Comparison of ENCODE assay signal across 14 cellular contexts in the genomic region with DNA sequence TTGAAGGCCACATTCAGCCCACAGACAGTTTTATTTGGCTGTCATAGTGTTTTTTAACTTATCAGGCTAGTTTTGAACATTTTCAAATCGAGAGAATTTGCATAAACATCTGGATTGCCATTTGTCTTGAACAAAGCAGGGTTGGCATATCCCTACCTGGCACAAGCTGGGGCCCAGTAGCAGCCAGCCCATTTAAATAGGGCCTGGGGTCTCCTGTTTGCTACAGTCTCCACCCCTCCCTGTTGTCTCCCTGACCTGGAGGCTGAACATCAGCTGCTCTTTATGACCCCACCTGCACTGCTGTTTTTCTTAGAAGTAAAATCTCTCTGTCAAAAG. TPM values are rescaled to one million over a fixed set of nuclear protein-coding genes. Genes with fewer than 3 reads are reported as not detected.
DNase-seq lines count a peak whose midpoint lies in the region; ATAC-seq and TF ChIP-seq lines count a peak whose summit lies in the region.
"Had no signal": no experiment of that assay in that cellular context is flagged by ENCODE, and none has a peak within 500 bp of the region (broad histone marks: within the 10 kb centered on the region; RNA-seq: fewer than 3 reads in every experiment).

No MANE protein-coding gene starts in this region.

- peak overlapping the region; percentile 77 to 94 (median 90) for H3K27ac Mint-ChIP-seq in CD4-positive, alpha-beta memory T cell
- H3K27ac Mint-ChIP-seq in activated B cell treated with CpG ODN at 0.5 μM for 24 hours (peak overlapping the region; percentile 88), naive B cell (peak overlapping the region; percentile 36 to 94 (median 76))
- H3K27ac Mint-ChIP-seq: brain; dendritic cell treated with granulocyte-macrophage colony-stimulating factor and Interleukin-4, amounts not matched to agents 40 ng/mL and 50 ng/mL, for 4 days; neural progenitor cell had no signal

- peaks cover 16% of the 10 kb centered on the region for H3K4me1 ChIP-seq in CD4-positive, alpha-beta memory T cell (ENCODE audit: insufficient read depth, low read length)
- H3K4me1 ChIP-seq: neural progenitor cell had no signal

- POLR2A ChIA-PET in CD4-positive, alpha-beta memory T cell (lab: Charles Lee; ENCODE audit: partially characterized antibody), result interaction anchor here (1.0 to 1.8 kb wide), 2 partner anchors 10 to 126 kb away, joined by 3 to 6 read pairs; partner anchors contain the start of genes ADNP and BCAS4
- POLR2A ChIA-PET in activated B cell treated with CpG ODN at 0.5 μM for 24 hours (lab: Charles Lee), result interaction anchor here (0.5 to 1.0 kb wide), 5 partner anchors 12 to 974 kb away, joined by 3 to 5 read pairs (median 3); no protein-coding TSS in a partner anchor

- H3K27me3 Mint-ChIP-seq in CD4-positive, alpha-beta memory T cell, result no peaks in the 10 kb centered on the region
- H3K27me3 Mint-ChIP-seq in activated B cell treated with CpG ODN at 0.5 μM for 24 hours (no peaks in the 10 kb centered on the region), naive B cell (no peaks in the 10 kb centered on the region)
- H3K27me3 Mint-ChIP-seq: brain had no signal

- TF ChIP-seq CTCF in GM12865 (IDR thresholded peaks at IDR 0.05; ENCODE audit: insufficient read depth, low read depth, low read length, missing control alignments), result no peak
- TF ChIP-seq CTCF in activated B cell treated with CpG ODN at 0.5 μM for 24 hours (IDR thresholded peaks at IDR 0.05), result no peak

- no peak overlapping the region for H3K4me3 ChIP-seq in CD4-positive, alpha-beta memory T cell (ENCODE audit: low read length in 2 of 2)
- H3K4me3 ChIP-seq in GM12865 (ENCODE audit: low read depth, low read length), result peak overlapping the region; percentile 40
- no peak overlapping the region for H3K4me3 ChIP-seq in MG63
- H3K4me3 ChIP-seq: neural progenitor cell had no signal

- H3K4me1 Mint-ChIP-seq in CD4-positive, alpha-beta memory T cell, result peaks cover 11 to 24% (median 17%) of the 10 kb centered on the region in 4 donors
- H3K4me1 Mint-ChIP-seq in activated B cell treated with CpG ODN at 0.5 μM for 24 hours, result peaks cover 75% of the 10 kb centered on the region
- H3K4me1 Mint-ChIP-seq in naive B cell, result peaks cover 41 to 75% (median 65%) of the 10 kb centered on the region in 3 donors
- H3K4me1 Mint-ChIP-seq: brain, neural progenitor cell had no signal

- peak overlapping the region; percentile 45 for H3K27ac ChIP-seq in CD4-positive, alpha-beta memory T cell (ENCODE audit: low read depth, low read length)
- H3K27ac ChIP-seq: neural progenitor cell had no signal

- intact Hi-C loops in CD4-positive, alpha-beta memory T cell (cut with micrococcal nuclease), result no loop called here
- intact Hi-C loops in activated B cell treated with CpG ODN at 0.5 μM for 24 hours (cut with micrococcal nuclease), result no loop called here

- no peaks in the 10 kb centered on the region for H3K9me3 Mint-ChIP-seq in CD4-positive, alpha-beta memory T cell
- H3K9me3 Mint-ChIP-seq in activated B cell treated with CpG ODN at 0.5 μM for 24 hours, result peaks cover 2% of the 10 kb centered on the region
- H3K9me3 Mint-ChIP-seq in naive B cell, result peaks cover 0 to 10% (median 8%) of the 10 kb centered on the region in 7 donors
- H3K9me3 Mint-ChIP-seq: dendritic cell treated with granulocyte-macrophage colony-stimulating factor and Interleukin-4, amounts not matched to agents 40 ng/mL and 50 ng/mL, for 4 days; neural progenitor cell had no signal

- no peak for DNase-seq in CD4-positive, alpha-beta memory T cell
- DNase-seq in GM12865 (ENCODE audit: low read depth) (no peak), activated B cell treated with CpG ODN at 0.5 μM for 24 hours (no peak), naive B cell (no peak), iPS-NIHi7 (ENCODE audit: extremely low spot score) (no peak), DMS53 treated with DMSO at 0.1 percent for 48 hours (lab: John Stamatoyannopoulos, UW; ENCODE audit: unreplicated experiment) (no peak), MG63 (no peak)
- DNase-seq: activated CD4-positive, CD25-positive, alpha-beta regulatory T cell treated with anti-CD3 and anti-CD28 coated beads, Interleukin-2, amount 50 U/mL, for 72 hours; HCEC 1CT; NCI-H69 had no signal

- no peaks in the 10 kb centered on the region for H3K36me3 Mint-ChIP-seq in CD4-positive, alpha-beta memory T cell
- H3K36me3 Mint-ChIP-seq in activated B cell treated with CpG ODN at 0.5 μM for 24 hours (ENCODE audit: low read depth) (peaks cover 24% of the 10 kb centered on the region), naive B cell (peaks cover 0 to 7% of the 10 kb centered on the region in 2 donors)
- H3K36me3 Mint-ChIP-seq: CD14-positive monocyte had no signal

- H3K9me3 ChIP-seq in CD4-positive, alpha-beta memory T cell (ENCODE audit: control insufficient read depth in 1 of 2, low read length in 2 of 2), result no peaks in the 10 kb centered on the region
- no peaks in the 10 kb centered on the region for H3K9me3 ChIP-seq in MG63

- no peaks in the 10 kb centered on the region for H3K36me3 ChIP-seq in CD4-positive, alpha-beta memory T cell (ENCODE audit: insufficient read depth, low read length)
- no peaks in the 10 kb centered on the region for H3K36me3 ChIP-seq in MG63
- H3K36me3 ChIP-seq: neural progenitor cell had no signal

- ATAC-seq in activated B cell treated with CpG ODN at 0.5 μM for 24 hours (ENCODE audit: low read depth) (peak; percentile 19), naive B cell (ENCODE audit: low read depth in 2 of 2) (peak; percentile 5 to 28)

- peak overlapping the region in 6 of 8 donors; percentile 29 to 74 (median 62) for H3K4me3 Mint-ChIP-seq in CD4-positive, alpha-beta memory T cell
- H3K4me3 Mint-ChIP-seq in activated B cell treated with CpG ODN at 0.5 μM for 24 hours (peak overlapping the region; percentile 65), naive B cell (peak overlapping the region in 7 of 8 donors; percentile 47 to 88 (median 76))
- H3K4me3 Mint-ChIP-seq: brain; CD14-positive monocyte; dendritic cell treated with granulocyte-macrophage colony-stimulating factor and Interleukin-4, amounts not matched to agents 40 ng/mL and 50 ng/mL, for 4 days; neural progenitor cell had no signal

- H3K27me3 ChIP-seq in CD4-positive, alpha-beta memory T cell (ENCODE audit: insufficient read depth, low read length), result no peaks in the 10 kb centered on the region
- no peaks in the 10 kb centered on the region for H3K27me3 ChIP-seq in MG63
- H3K27me3 ChIP-seq: neural progenitor cell had no signal

- CTCF ChIA-PET in CD4-positive, alpha-beta memory T cell (lab: Charles Lee; ENCODE audit: partially characterized antibody), result interaction anchor here (1.3 to 1.7 kb wide), 2 partner anchors 11 to 15 kb away, joined by 3 to 9 read pairs; partner anchors contain the start of gene BCAS4
- CTCF ChIA-PET in activated B cell treated with CpG ODN at 0.5 μM for 24 hours (lab: Charles Lee), result interaction anchor here (1.1 kb wide), 1 partner anchor 11 kb away, joined by 6 read pairs; no protein-coding TSS in a partner anchor

RNA-seq across cellular contexts. Expression of gene BCAS4, which starts 10.5 kb away (rescaled TPM):
- 10 to 100 TPM; 17.6 to 17.8 TPM for total RNA-seq in CD4-positive, alpha-beta memory T cell
- polyA plus RNA-seq in CD4-positive, alpha-beta memory T cell, result 10 to 100 TPM; 10.8 to 14.6 TPM
- 43.2 and 46.7 TPM in 2 replicates for total RNA-seq in activated B cell treated with CpG ODN at 0.5 μM for 24 hours
- polyA plus RNA-seq in naive B cell (ENCODE audit: low read depth in 6 of 6), result 10 to 100 TPM; 62.1 to 82.2 (median 70.3) TPM
- 13.1 and 23.4 TPM in 2 replicates for total RNA-seq in MG63 (2014; rRNA removed; shearing (Covaris generic); ENCODE audit: low replicate concordance)
